Comparison of ENCODE assay signal across 10 cellular contexts in the genomic region with DNA sequence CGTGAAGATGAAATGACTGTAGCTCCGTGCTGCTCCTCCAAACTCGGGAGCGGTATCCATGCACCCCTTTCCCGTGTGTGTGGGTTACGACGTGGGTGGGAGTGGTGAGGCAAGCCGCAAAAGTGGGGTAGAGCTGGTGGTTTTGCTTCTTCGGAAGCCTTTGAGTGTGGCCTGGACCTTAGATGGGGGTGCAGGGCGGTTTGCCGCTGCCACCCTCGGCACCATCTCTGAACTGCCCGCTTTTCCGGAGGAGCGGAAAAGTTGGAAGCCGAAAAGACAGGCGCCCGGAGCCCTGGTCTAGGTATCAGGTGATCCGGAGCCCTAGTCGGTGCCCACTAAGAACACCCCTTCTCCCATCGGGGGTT. TPM values are rescaled to one million over a fixed set of nuclear protein-coding genes. Genes with fewer than 3 reads are reported as not detected.
DNase-seq lines count a peak whose midpoint lies in the region; ATAC-seq and TF ChIP-seq lines count a peak whose summit lies in the region.
"Had no signal": no experiment of that assay in that cellular context is flagged by ENCODE, and none has a peak within 500 bp of the region (broad histone marks: within the 10 kb centered on the region; RNA-seq: fewer than 3 reads in every experiment).

No MANE protein-coding gene starts in this region.

- no peaks in the 10 kb centered on the region for H3K9me3 Mint-ChIP-seq in activated naive CD8-positive, alpha-beta T cell (ENCODE audit: low read depth)
- H3K9me3 Mint-ChIP-seq in activated naive CD8-positive, alpha-beta T cell treated with anti-CD3 and anti-CD28 coated beads for 36 hours: no peaks in the 10 kb centered on the region
- H3K9me3 Mint-ChIP-seq: nephron had no signal

- peaks cover 16% of the 10 kb centered on the region for H4K20me1 ChIP-seq in OCI-LY3 (ENCODE audit: insufficient read depth, low read length)

- no peaks in the 10 kb centered on the region for H3K36me3 Mint-ChIP-seq in activated naive CD8-positive, alpha-beta T cell
- H3K36me3 Mint-ChIP-seq in activated naive CD8-positive, alpha-beta T cell treated with anti-CD3 and anti-CD28 coated beads for 36 hours: no peaks in the 10 kb centered on the region

- H3K27me3 ChIP-seq in OCI-LY3 (ENCODE audit: low read depth, low read length) (0 out of 2 replicates have a peak, but pooled peaks cover 3% of the 10 kb centered on the region), testis (no peaks in the 10 kb centered on the region), BE2C (no peaks in the 10 kb centered on the region)

- H3K4me1 ChIP-seq in OCI-LY3 (ENCODE audit: low read length) (peaks cover 28% of the 10 kb centered on the region), testis (no peaks in the 10 kb centered on the region), BE2C (no peaks in the 10 kb centered on the region)

- no peak overlapping the region for H3K27ac Mint-ChIP-seq in activated naive CD8-positive, alpha-beta T cell
- H3K27ac Mint-ChIP-seq in activated naive CD8-positive, alpha-beta T cell treated with anti-CD3 and anti-CD28 coated beads for 36 hours: no peak overlapping the region
- H3K27ac Mint-ChIP-seq: nephron had no signal

- H3K36me3 ChIP-seq in OCI-LY3 (replicated peaks; ENCODE audit: low read depth, low read length) (no peaks in the 10 kb centered on the region), testis (ENCODE audit: low read depth, missing control alignments) (no peaks in the 10 kb centered on the region), BE2C (no peaks in the 10 kb centered on the region)

- H3K4me3 ChIP-seq in OCI-LY3 (ENCODE audit: low read length): peak overlapping the region; percentile 88
- peak overlapping the region; percentile 43 to 65 for H3K4me3 ChIP-seq in testis
- H3K4me3 ChIP-seq in BE2C (ENCODE audit: low read depth, low read length): no peak overlapping the region

- TF ChIP-seq CTCF in OCI-LY3 (IDR thresholded peaks at IDR 0.05; ENCODE audit: low read depth, low read length) (no peak), testis (IDR thresholded peaks at IDR 0.05) (no peak), BE2C (IDR thresholded peaks at IDR 0.05; ENCODE audit: low read depth, low read length) (no peak)

- 0 to 1% methylated on average over 17 to 18 of the region's 21 CpGs for WGBS in testis, 2 donors

- H3K4me1 Mint-ChIP-seq in activated naive CD8-positive, alpha-beta T cell (ENCODE audit: low read depth): peaks cover 3% of the 10 kb centered on the region
- no peaks in the 10 kb centered on the region for H3K4me1 Mint-ChIP-seq in activated naive CD8-positive, alpha-beta T cell treated with anti-CD3 and anti-CD28 coated beads for 36 hours
- H3K4me1 Mint-ChIP-seq: nephron had no signal

- ATAC-seq in HG03159 (IDR thresholded peaks at IDR 0.05; ENCODE audit: unreplicated experiment): no peak

- peaks cover 42% of the 10 kb centered on the region for H3K79me2 ChIP-seq in OCI-LY3 (ENCODE audit: low read length)

- H3K27ac ChIP-seq in OCI-LY3 (ENCODE audit: low read length): peak overlapping the region; percentile 52; the same call in 1 of the 2 replicates
- H3K27ac ChIP-seq in testis: no peak overlapping the region

- H3K4me2 ChIP-seq in OCI-LY3 (ENCODE audit: low read length): peak overlapping the region; percentile 83

- TF ChIP-seq POLR2A in testis (IDR thresholded peaks at IDR 0.05): no peak

- H3K9me3 ChIP-seq in OCI-LY3 (ENCODE audit: insufficient read depth, low read length) (no peaks in the 10 kb centered on the region), testis (no peaks in the 10 kb centered on the region), BE2C (no peaks in the 10 kb centered on the region)

- peak overlapping the region; percentile 41 for H2AFZ ChIP-seq in OCI-LY3 (ENCODE audit: low read depth, low read length)

- H3K27me3 Mint-ChIP-seq in activated naive CD8-positive, alpha-beta T cell: peaks cover 12% of the 10 kb centered on the region
- peaks cover 26% of the 10 kb centered on the region for H3K27me3 Mint-ChIP-seq in activated naive CD8-positive, alpha-beta T cell treated with anti-CD3 and anti-CD28 coated beads for 36 hours

- intact Hi-C loops in testis (cut with DNase I; ENCODE audit: low total_unique reads): no loop called here

- DNase-seq in activated naive CD8-positive, alpha-beta T cell treated with anti-CD3 and anti-CD28 coated beads for 36 hours: no peak
- peak; percentile 11 for DNase-seq in globus pallidus (ENCODE audit: low spot score)
- DNase-seq in testis: no peak
- DNase-seq in BE2C: no peak
- no peak for DNase-seq in NCI-H2171 (lab: John Stamatoyannopoulos, UW)

- peak overlapping the region; percentile 73 for H3K4me3 Mint-ChIP-seq in activated naive CD8-positive, alpha-beta T cell
- no peak overlapping the region for H3K4me3 Mint-ChIP-seq in activated naive CD8-positive, alpha-beta T cell treated with anti-CD3 and anti-CD28 coated beads for 36 hours
- H3K4me3 Mint-ChIP-seq: nephron had no signal

- H3K9ac ChIP-seq in OCI-LY3 (ENCODE audit: low read length): peak overlapping the region; percentile 97

RNA-seq across cellular contexts. Expression of a gene that starts 0.5 kb away (rescaled TPM):
- total RNA-seq in activated naive CD8-positive, alpha-beta T cell treated with anti-CD3 and anti-CD28 coated beads for 36 hours: under 1 TPM in 1 of 2 experiments, not detected in 1; 0.36 TPM
- 1 to 10 TPM; 1.7 to 8.5 TPM for total RNA-seq in testis
- 1.1 TPM for polyA plus RNA-seq in testis (ENCODE audit: insufficient read depth, low read depth, low replicate concordance)
- not detected for polyA plus RNA-seq in BE2C (2012; ENCODE audit: insufficient read depth, insufficient read length, low read depth)
- total RNA-seq: MCF 10A had no signal
